In the genomic region with DNA sequence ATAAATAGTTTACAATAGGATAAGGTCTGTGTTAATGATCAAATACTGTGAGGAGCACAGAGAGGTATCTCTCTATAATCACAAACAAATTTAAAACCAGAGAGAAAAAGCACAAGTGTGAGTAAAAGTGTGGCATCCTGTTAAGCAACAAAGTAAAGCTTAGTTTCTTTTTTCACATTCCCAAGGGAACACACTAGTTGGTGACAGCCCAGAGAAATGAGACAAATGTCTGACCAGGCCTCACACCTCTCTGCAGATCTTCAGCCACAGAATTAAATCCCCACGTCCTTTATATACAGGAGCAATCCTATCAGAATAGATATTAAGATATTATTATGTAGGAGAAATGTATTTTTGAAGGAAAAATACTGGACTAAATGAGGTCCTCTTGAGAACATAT, we compare ENCODE assay signal across 1 cellular context.
TF ChIP-seq lines count a peak whose summit lies in the region.

No MANE protein-coding gene starts in this region.

TF ChIP-seq in HepG2, 621 proteins besides CTCF, POLR2A, EP300 and RAD21 (continued from another document):
- TF ChIP-seq, protein P1, sequence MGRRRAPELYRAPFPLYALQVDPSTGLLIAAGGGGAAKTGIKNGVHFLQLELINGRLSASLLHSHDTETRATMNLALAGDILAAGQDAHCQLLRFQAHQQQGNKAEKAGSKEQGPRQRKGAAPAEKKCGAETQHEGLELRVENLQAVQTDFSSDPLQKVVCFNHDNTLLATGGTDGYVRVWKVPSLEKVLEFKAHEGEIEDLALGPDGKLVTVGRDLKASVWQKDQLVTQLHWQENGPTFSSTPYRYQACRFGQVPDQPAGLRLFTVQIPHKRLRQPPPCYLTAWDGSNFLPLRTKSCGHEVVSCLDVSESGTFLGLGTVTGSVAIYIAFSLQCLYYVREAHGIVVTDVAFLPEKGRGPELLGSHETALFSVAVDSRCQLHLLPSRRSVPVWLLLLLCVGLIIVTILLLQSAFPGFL (CRISPR knock-in tag; IDR thresholded peaks at IDR 0.05): no peak
- TF ChIP-seq, protein P2, sequence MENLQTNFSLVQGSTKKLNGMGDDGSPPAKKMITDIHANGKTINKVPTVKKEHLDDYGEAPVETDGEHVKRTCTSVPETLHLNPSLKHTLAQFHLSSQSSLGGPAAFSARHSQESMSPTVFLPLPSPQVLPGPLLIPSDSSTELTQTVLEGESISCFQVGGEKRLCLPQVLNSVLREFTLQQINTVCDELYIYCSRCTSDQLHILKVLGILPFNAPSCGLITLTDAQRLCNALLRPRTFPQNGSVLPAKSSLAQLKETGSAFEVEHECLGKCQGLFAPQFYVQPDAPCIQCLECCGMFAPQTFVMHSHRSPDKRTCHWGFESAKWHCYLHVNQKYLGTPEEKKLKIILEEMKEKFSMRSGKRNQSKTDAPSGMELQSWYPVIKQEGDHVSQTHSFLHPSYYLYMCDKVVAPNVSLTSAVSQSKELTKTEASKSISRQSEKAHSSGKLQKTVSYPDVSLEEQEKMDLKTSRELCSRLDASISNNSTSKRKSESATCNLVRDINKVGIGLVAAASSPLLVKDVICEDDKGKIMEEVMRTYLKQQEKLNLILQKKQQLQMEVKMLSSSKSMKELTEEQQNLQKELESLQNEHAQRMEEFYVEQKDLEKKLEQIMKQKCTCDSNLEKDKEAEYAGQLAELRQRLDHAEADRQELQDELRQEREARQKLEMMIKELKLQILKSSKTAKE (CRISPR knock-in tag; IDR thresholded peaks at IDR 0.05; ENCODE audit: borderline replicate concordance): no peak
- no peak for TF ChIP-seq GFI1 (CRISPR knock-in tag; IDR thresholded peaks at IDR 0.05; ENCODE audit: borderline replicate concordance)
- TF ChIP-seq KDM1A (CRISPR knock-in tag; IDR thresholded peaks at IDR 0.05): no peak
- TF ChIP-seq ZNF558 (CRISPR knock-in tag; IDR thresholded peaks at IDR 0.05; ENCODE audit: borderline replicate concordance): no peak
- no peak for TF ChIP-seq KLF13 (CRISPR knock-in tag; IDR thresholded peaks at IDR 0.05)
- TF ChIP-seq, protein P3, sequence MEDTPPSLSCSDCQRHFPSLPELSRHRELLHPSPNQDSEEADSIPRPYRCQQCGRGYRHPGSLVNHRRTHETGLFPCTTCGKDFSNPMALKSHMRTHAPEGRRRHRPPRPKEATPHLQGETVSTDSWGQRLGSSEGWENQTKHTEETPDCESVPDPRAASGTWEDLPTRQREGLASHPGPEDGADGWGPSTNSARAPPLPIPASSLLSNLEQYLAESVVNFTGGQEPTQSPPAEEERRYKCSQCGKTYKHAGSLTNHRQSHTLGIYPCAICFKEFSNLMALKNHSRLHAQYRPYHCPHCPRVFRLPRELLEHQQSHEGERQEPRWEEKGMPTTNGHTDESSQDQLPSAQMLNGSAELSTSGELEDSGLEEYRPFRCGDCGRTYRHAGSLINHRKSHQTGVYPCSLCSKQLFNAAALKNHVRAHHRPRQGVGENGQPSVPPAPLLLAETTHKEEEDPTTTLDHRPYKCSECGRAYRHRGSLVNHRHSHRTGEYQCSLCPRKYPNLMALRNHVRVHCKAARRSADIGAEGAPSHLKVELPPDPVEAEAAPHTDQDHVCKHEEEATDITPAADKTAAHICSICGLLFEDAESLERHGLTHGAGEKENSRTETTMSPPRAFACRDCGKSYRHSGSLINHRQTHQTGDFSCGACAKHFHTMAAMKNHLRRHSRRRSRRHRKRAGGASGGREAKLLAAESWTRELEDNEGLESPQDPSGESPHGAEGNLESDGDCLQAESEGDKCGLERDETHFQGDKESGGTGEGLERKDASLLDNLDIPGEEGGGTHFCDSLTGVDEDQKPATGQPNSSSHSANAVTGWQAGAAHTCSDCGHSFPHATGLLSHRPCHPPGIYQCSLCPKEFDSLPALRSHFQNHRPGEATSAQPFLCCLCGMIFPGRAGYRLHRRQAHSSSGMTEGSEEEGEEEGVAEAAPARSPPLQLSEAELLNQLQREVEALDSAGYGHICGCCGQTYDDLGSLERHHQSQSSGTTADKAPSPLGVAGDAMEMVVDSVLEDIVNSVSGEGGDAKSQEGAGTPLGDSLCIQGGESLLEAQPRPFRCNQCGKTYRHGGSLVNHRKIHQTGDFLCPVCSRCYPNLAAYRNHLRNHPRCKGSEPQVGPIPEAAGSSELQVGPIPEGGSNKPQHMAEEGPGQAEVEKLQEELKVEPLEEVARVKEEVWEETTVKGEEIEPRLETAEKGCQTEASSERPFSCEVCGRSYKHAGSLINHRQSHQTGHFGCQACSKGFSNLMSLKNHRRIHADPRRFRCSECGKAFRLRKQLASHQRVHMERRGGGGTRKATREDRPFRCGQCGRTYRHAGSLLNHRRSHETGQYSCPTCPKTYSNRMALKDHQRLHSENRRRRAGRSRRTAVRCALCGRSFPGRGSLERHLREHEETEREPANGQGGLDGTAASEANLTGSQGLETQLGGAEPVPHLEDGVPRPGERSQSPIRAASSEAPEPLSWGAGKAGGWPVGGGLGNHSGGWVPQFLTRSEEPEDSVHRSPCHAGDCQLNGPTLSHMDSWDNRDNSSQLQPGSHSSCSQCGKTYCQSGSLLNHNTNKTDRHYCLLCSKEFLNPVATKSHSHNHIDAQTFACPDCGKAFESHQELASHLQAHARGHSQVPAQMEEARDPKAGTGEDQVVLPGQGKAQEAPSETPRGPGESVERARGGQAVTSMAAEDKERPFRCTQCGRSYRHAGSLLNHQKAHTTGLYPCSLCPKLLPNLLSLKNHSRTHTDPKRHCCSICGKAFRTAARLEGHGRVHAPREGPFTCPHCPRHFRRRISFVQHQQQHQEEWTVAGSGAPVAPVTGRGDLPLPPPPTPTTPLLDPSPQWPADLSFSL (CRISPR knock-in tag; IDR thresholded peaks at IDR 0.05): no peak
- TF ChIP-seq, protein P4, sequence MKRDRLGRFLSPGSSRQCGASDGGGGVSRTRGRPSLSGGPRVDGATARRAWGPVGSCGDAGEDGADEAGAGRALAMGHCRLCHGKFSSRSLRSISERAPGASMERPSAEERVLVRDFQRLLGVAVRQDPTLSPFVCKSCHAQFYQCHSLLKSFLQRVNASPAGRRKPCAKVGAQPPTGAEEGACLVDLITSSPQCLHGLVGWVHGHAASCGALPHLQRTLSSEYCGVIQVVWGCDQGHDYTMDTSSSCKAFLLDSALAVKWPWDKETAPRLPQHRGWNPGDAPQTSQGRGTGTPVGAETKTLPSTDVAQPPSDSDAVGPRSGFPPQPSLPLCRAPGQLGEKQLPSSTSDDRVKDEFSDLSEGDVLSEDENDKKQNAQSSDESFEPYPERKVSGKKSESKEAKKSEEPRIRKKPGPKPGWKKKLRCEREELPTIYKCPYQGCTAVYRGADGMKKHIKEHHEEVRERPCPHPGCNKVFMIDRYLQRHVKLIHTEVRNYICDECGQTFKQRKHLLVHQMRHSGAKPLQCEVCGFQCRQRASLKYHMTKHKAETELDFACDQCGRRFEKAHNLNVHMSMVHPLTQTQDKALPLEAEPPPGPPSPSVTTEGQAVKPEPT (CRISPR knock-in tag; IDR thresholded peaks at IDR 0.05; ENCODE audit: low read depth): no peak
- TF ChIP-seq, protein P5, sequence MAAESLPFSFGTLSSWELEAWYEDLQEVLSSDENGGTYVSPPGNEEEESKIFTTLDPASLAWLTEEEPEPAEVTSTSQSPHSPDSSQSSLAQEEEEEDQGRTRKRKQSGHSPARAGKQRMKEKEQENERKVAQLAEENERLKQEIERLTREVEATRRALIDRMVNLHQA (CRISPR knock-in tag; IDR thresholded peaks at IDR 0.05): no peak
- no peak for TF ChIP-seq CCAR2 (optimal IDR thresholded peaks at IDR 0.05; ENCODE audit: low read depth, low read length)
- no peak for TF ChIP-seq ZNF629 (CRISPR knock-in tag; conservative IDR thresholded peaks at IDR 0.05)
- no peak for TF ChIP-seq IRX3 (CRISPR knock-in tag; IDR thresholded peaks at IDR 0.05; ENCODE audit: borderline replicate concordance, low read depth)
- no peak for TF ChIP-seq HOXA3 (CRISPR knock-in tag; IDR thresholded peaks at IDR 0.05)
- TF ChIP-seq, protein P6, sequence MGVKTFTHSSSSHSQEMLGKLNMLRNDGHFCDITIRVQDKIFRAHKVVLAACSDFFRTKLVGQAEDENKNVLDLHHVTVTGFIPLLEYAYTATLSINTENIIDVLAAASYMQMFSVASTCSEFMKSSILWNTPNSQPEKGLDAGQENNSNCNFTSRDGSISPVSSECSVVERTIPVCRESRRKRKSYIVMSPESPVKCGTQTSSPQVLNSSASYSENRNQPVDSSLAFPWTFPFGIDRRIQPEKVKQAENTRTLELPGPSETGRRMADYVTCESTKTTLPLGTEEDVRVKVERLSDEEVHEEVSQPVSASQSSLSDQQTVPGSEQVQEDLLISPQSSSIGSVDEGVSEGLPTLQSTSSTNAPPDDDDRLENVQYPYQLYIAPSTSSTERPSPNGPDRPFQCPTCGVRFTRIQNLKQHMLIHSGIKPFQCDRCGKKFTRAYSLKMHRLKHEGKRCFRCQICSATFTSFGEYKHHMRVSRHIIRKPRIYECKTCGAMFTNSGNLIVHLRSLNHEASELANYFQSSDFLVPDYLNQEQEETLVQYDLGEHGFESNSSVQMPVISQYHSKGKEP (CRISPR knock-in tag; IDR thresholded peaks at IDR 0.05): no peak
- TF ChIP-seq ZNF44 (CRISPR knock-in tag; IDR thresholded peaks at IDR 0.05): no peak
- no peak for TF ChIP-seq ZNF776 (CRISPR knock-in tag; IDR thresholded peaks at IDR 0.05)
- TF ChIP-seq, protein P7, sequence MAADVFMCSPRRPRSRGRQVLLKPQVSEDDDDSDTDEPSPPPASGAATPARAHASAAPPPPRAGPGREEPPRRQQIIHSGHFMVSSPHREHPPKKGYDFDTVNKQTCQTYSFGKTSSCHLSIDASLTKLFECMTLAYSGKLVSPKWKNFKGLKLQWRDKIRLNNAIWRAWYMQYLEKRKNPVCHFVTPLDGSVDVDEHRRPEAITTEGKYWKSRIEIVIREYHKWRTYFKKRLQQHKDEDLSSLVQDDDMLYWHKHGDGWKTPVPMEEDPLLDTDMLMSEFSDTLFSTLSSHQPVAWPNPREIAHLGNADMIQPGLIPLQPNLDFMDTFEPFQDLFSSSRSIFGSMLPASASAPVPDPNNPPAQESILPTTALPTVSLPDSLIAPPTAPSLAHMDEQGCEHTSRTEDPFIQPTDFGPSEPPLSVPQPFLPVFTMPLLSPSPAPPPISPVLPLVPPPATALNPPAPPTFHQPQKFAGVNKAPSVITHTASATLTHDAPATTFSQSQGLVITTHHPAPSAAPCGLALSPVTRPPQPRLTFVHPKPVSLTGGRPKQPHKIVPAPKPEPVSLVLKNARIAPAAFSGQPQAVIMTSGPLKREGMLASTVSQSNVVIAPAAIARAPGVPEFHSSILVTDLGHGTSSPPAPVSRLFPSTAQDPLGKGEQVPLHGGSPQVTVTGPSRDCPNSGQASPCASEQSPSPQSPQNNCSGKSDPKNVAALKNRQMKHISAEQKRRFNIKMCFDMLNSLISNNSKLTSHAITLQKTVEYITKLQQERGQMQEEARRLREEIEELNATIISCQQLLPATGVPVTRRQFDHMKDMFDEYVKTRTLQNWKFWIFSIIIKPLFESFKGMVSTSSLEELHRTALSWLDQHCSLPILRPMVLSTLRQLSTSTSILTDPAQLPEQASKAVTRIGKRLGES (CRISPR knock-in tag; IDR thresholded peaks at IDR 0.05; ENCODE audit: borderline replicate concordance): no peak
- TF ChIP-seq ZKSCAN8 (CRISPR knock-in tag; IDR thresholded peaks at IDR 0.05; ENCODE audit: borderline replicate concordance): no peak
- no peak for TF ChIP-seq NCOR1 (IDR thresholded peaks at IDR 0.05; ENCODE audit: borderline replicate concordance, low read length)
